In genomic region chr13:36829753-36830152, GRCh38 we compare ENCODE assay signal across 27 cellular contexts.
"Had no signal": no experiment of that assay in that cellular context is flagged by ENCODE, and none has a peak within 500 bp of the region (broad histone marks: within the 10 kb centered on the region; RNA-seq: fewer than 3 reads in every experiment).

No MANE protein-coding gene starts in this region.

- H3K4me3 Mint-ChIP-seq: activated CD8-positive, alpha-beta memory T cell treated with anti-CD3 and anti-CD28 coated beads, Interleukin-2, amount 10 ng/mL, durations not matched to agents 7 days and 5 days; activated naive CD8-positive, alpha-beta T cell treated with anti-CD3 and anti-CD28 coated beads for 36 hours; activated T-cell treated with anti-CD3 and anti-CD28 coated beads, Interleukin-2, amount 50 U/mL, for 24 hours; activated T-helper 1 cell treated with anti-CD3 and anti-CD28 coated beads, Interleukin-12 subunit alpha, Interleukin-12 subunit beta, Interleukin-2, Interleukin-4 antibody, amounts not matched to agents 30 ng/mL and 10 ng/mL and 1 ng/mL, durations not matched to agents 14 hours and 24 hours and 36 hours; T-helper 17 cell had no signal

- H3K27ac Mint-ChIP-seq: activated naive CD8-positive, alpha-beta T cell treated with anti-CD3 and anti-CD28 coated beads for 36 hours; activated T-cell treated with anti-CD3 and anti-CD28 coated beads, Interleukin-2, amount 50 U/mL, for 24 hours; activated T-helper 1 cell treated with anti-CD3 and anti-CD28 coated beads, Interleukin-12 subunit alpha, Interleukin-12 subunit beta, Interleukin-2, Interleukin-4 antibody, amounts not matched to agents 30 ng/mL and 10 ng/mL and 1 ng/mL, durations not matched to agents 14 hours and 24 hours and 36 hours had no signal

- H3K27me3 Mint-ChIP-seq: activated CD8-positive, alpha-beta memory T cell treated with anti-CD3 and anti-CD28 coated beads, Interleukin-2, amount 10 ng/mL, durations not matched to agents 7 days and 5 days; activated naive CD8-positive, alpha-beta T cell treated with anti-CD3 and anti-CD28 coated beads for 36 hours; activated T-cell treated with anti-CD3 and anti-CD28 coated beads, Interleukin-2, amount 50 U/mL, for 24 hours; T-helper 17 cell had no signal

- DNase-seq: activated CD4-positive, alpha-beta T cell treated with anti-CD3 and anti-CD28 coated beads for 48 hours; activated CD4-positive, alpha-beta T cell treated with anti-CD3 and anti-CD28 coated beads, Interleukin-2, amount 50 U/mL, for 48 hours; activated CD8-positive, alpha-beta memory T cell treated with anti-CD3 and anti-CD28 coated beads, Interleukin-2, amount 10 ng/mL, durations not matched to agents 7 days and 5 days; activated effector memory CD4-positive, alpha-beta T cell treated with Interleukin-2 at 50 U/mL for 16 hours; activated naive CD4-positive, alpha-beta T cell treated with Interleukin-2 at 50 U/mL for 16 hours; activated naive CD8-positive, alpha-beta T cell treated with anti-CD3 and anti-CD28 coated beads for 36 hours; activated T-cell treated with anti-CD3 and anti-CD28 coated beads, Interleukin-2, amount 50 U/mL, for 24 hours; brain microvascular endothelial cell; cerebellar nuclear complex; MM.1S; NCI-H1105; NCI-H1436; NCI-H1694 treated with DMSO at 0.1 percent for 48 hours; NCI-H2081 treated with DMSO at 0.1 percent for 48 hours; NCI-H446; NCI-H524; PC-3; SHP77; T-helper 17 cell; T1000 had no signal

- H3K4me3 ChIP-seq: cardiac muscle cell, SJSA1 had no signal

- H3K27ac ChIP-seq: brain microvascular endothelial cell, cardiac muscle cell, SJSA1 had no signal

- H3K27me3 ChIP-seq: brain microvascular endothelial cell, cardiac muscle cell, SJSA1 had no signal

- H3K36me3 ChIP-seq: brain microvascular endothelial cell had no signal

- FAIRE-seq: colon, RCC 7860, TTC549 had no signal

- H3K9me3 ChIP-seq: SJSA1 had no signal

- ATAC-seq: activated CD4-positive, CD25-positive, alpha-beta regulatory T cell treated with anti-CD3 and anti-CD28 coated beads, Interleukin-2, amount 50 U/mL, for 24 hours; activated CD8-positive, alpha-beta memory T cell treated with anti-CD3 and anti-CD28 coated beads, Interleukin-2, amount 10 ng/mL, durations not matched to agents 7 days and 5 days; PC-3; T-helper 17 cell had no signal

- H3K9me3 Mint-ChIP-seq: activated naive CD8-positive, alpha-beta T cell treated with anti-CD3 and anti-CD28 coated beads for 36 hours; activated T-cell treated with anti-CD3 and anti-CD28 coated beads, Interleukin-2, amount 50 U/mL, for 24 hours; activated T-helper 1 cell treated with anti-CD3 and anti-CD28 coated beads, Interleukin-12 subunit alpha, Interleukin-12 subunit beta, Interleukin-2, Interleukin-4 antibody, amounts not matched to agents 30 ng/mL and 10 ng/mL and 1 ng/mL, durations not matched to agents 14 hours and 24 hours and 36 hours had no signal

- H3K4me1 ChIP-seq: SJSA1 had no signal
